Comparison of ENCODE assay signal across 11 cellular contexts in the genomic region with DNA sequence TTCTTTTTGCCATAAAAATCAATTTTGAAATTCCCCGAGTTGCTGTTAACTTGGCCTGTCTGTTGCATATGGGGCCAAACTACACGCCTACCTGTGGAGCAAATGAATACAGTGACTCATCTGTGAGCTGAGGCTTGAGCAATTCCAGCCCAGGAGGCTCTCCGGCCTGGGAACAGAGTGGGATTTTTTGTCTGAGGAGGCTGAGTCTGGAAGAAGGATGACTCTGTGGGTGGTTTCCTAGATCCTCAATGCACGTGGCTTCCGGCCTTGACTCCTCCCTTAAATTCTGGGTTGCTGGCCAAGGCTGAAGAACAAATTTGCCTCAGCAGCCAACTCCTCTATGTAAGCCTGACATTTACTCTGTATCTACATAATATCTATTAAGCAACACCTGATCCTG.
A peak's percentile ranks its signal among the peaks of the same experiment; 100 is the strongest.
DNase-seq lines count a peak whose midpoint lies in the region; TF ChIP-seq lines count a peak whose summit lies in the region.
"Had no signal": no experiment of that assay in that cellular context is flagged by ENCODE, and none has a peak within 500 bp of the region (broad histone marks: within the 10 kb centered on the region; RNA-seq: fewer than 3 reads in every experiment).

No MANE protein-coding gene starts in this region.

- H3K9me3 Mint-ChIP-seq in activated naive CD8-positive, alpha-beta T cell treated with anti-CD3 and anti-CD28 coated beads for 36 hours, result peaks cover 8% of the 10 kb centered on the region
- peaks cover 15% of the 10 kb centered on the region for H3K9me3 Mint-ChIP-seq in activated CD4-positive, alpha-beta T cell treated with anti-CD3 and anti-CD28 coated beads, Interleukin-2, amount 10 ng/mL, durations not matched to agents 24 days and 14 days

- no peak for TF ChIP-seq POLR2A in erythroblast (IDR thresholded peaks at IDR 0.05; ENCODE audit: low read length)

- peak overlapping the region; percentile 72 for H2AFZ ChIP-seq in ACC112 (ENCODE audit: low read length, unreplicated experiment)

- no peak overlapping the region for H3K4me3 Mint-ChIP-seq in activated naive CD8-positive, alpha-beta T cell treated with anti-CD3 and anti-CD28 coated beads for 36 hours
- H3K4me3 Mint-ChIP-seq in activated CD4-positive, alpha-beta T cell treated with anti-CD3 and anti-CD28 coated beads, Interleukin-2, amount 10 ng/mL, durations not matched to agents 24 days and 14 days, result no peak overlapping the region
- H3K4me3 Mint-ChIP-seq: memory B cell had no signal

- H3K27me3 Mint-ChIP-seq in activated naive CD8-positive, alpha-beta T cell treated with anti-CD3 and anti-CD28 coated beads for 36 hours, result peaks cover 10% of the 10 kb centered on the region
- peaks cover 6% of the 10 kb centered on the region for H3K27me3 Mint-ChIP-seq in activated CD4-positive, alpha-beta T cell treated with anti-CD3 and anti-CD28 coated beads, Interleukin-2, amount 10 ng/mL, durations not matched to agents 24 days and 14 days
- H3K27me3 Mint-ChIP-seq: memory B cell had no signal

- peak; percentile 72 for DNase-seq in LHCN-M2 (ENCODE audit: low read depth)
- peak; percentile 98 for DNase-seq in epithelial cell of proximal tubule (ENCODE audit: low read depth)
- no peak for DNase-seq in activated naive CD8-positive, alpha-beta T cell treated with anti-CD3 and anti-CD28 coated beads for 36 hours
- DNase-seq in activated CD4-positive, alpha-beta T cell treated with anti-CD3 and anti-CD28 coated beads, Interleukin-2, amount 10 ng/mL, durations not matched to agents 24 days and 14 days, result no peak
- no peak for DNase-seq in erythroblast (lab: John Stamatoyannopoulos, UW)
- DNase-seq in H7, result no peak
- DNase-seq: activated CD8-positive, alpha-beta memory T cell treated with anti-CD3 and anti-CD28 coated beads for 24 hours had no signal

- no peaks in the 10 kb centered on the region for H3K9me3 ChIP-seq in muscle layer of duodenum (ENCODE audit: control insufficient read depth in 1 of 2, low read length in 2 of 2)

- H3K4me3 ChIP-seq in ACC112 (ENCODE audit: low read depth, low read length) (peak overlapping the region; percentile 40), epithelial cell of proximal tubule (ENCODE audit: low read depth, low read length) (no peak overlapping the region), muscle layer of duodenum (ENCODE audit: low read depth in 1 of 2, low read length in 2 of 2) (no peak overlapping the region), H7 (ENCODE audit: insufficient read depth, low read depth, low read length) (no peak overlapping the region)
- H3K4me3 ChIP-seq: A549 had no signal

- TF ChIP-seq CTCF in epithelial cell of proximal tubule (conservative IDR thresholded peaks at IDR 0.05; ENCODE audit: low read depth, low read length), result no peak

- H3K79me2 ChIP-seq in ACC112 (ENCODE audit: control insufficient read depth, insufficient read depth, low read length, unreplicated experiment), result no peaks in the 10 kb centered on the region

- peaks cover 5% of the 10 kb centered on the region for H3K4me1 Mint-ChIP-seq in activated naive CD8-positive, alpha-beta T cell treated with anti-CD3 and anti-CD28 coated beads for 36 hours
- H3K4me1 Mint-ChIP-seq in activated CD4-positive, alpha-beta T cell treated with anti-CD3 and anti-CD28 coated beads, Interleukin-2, amount 10 ng/mL, durations not matched to agents 24 days and 14 days, result peaks cover 6% of the 10 kb centered on the region

- H3K27me3 ChIP-seq in ACC112 (ENCODE audit: insufficient read depth, low read length) (no peaks in the 10 kb centered on the region), muscle layer of duodenum (ENCODE audit: low read depth, low read length) (no peaks in the 10 kb centered on the region), H7 (ENCODE audit: control insufficient read depth, insufficient read depth, low read length) (no peaks in the 10 kb centered on the region)

- H3K36me3 ChIP-seq in ACC112 (ENCODE audit: insufficient read depth, low read length), result no peaks in the 10 kb centered on the region
- peaks cover 0 to 3% of the 10 kb centered on the region in 2 donors for H3K36me3 ChIP-seq in muscle layer of duodenum (ENCODE audit: control insufficient read depth in 1 of 2, insufficient read depth in 2 of 2, low read length in 2 of 2)
- H3K36me3 ChIP-seq in H7 (replicated peaks; ENCODE audit: control insufficient read depth, insufficient read depth, low read length), result no peaks in the 10 kb centered on the region

- H3K27ac Mint-ChIP-seq in activated naive CD8-positive, alpha-beta T cell treated with anti-CD3 and anti-CD28 coated beads for 36 hours, result no peak overlapping the region
- H3K27ac Mint-ChIP-seq in activated CD4-positive, alpha-beta T cell treated with anti-CD3 and anti-CD28 coated beads, Interleukin-2, amount 10 ng/mL, durations not matched to agents 24 days and 14 days, result no peak overlapping the region

- peaks cover 2% of the 10 kb centered on the region for H3K36me3 Mint-ChIP-seq in activated naive CD8-positive, alpha-beta T cell treated with anti-CD3 and anti-CD28 coated beads for 36 hours
- no peaks in the 10 kb centered on the region for H3K36me3 Mint-ChIP-seq in activated CD4-positive, alpha-beta T cell treated with anti-CD3 and anti-CD28 coated beads, Interleukin-2, amount 10 ng/mL, durations not matched to agents 24 days and 14 days (ENCODE audit: low read depth)

- peaks cover 29% of the 10 kb centered on the region for H3K4me1 ChIP-seq in ACC112 (ENCODE audit: control insufficient read depth, insufficient read depth, low read length, unreplicated experiment)
- peaks cover 0 to 11% of the 10 kb centered on the region in 2 donors for H3K4me1 ChIP-seq in muscle layer of duodenum (ENCODE audit: control insufficient read depth in 1 of 2, insufficient read depth in 2 of 2, low read length in 2 of 2)

- intact Hi-C loops in activated CD4-positive, alpha-beta T cell treated with anti-CD3 and anti-CD28 coated beads, Interleukin-2, amount 10 ng/mL, durations not matched to agents 24 days and 14 days (cut with micrococcal nuclease), result no loop called here

- H3K27ac ChIP-seq in ACC112 (ENCODE audit: low read depth, low read length) (peak overlapping the region; percentile 92), muscle layer of duodenum (ENCODE audit: low read length) (peak overlapping the region; percentile 10)

Comparison
In these comparisons a context has a peak if more than half of its experiments do, and no peak if none do; other contexts are left out.
1. DNase-seq: peak in LHCN-M2 (single experiment) and epithelial cell of proximal tubule (single experiment); none in activated naive CD8-positive, alpha-beta T cell treated with anti-CD3 and anti-CD28 coated beads for 36 hours (single experiment), activated CD4-positive, alpha-beta T cell treated with anti-CD3 and anti-CD28 coated beads, Interleukin-2, amount 10 ng/mL, durations not matched to agents 24 days and 14 days (single experiment), erythroblast (0 of 2) and H7 (single experiment).